Comparison of ENCODE assay signal across 1 cellular context in genomic region chr5:147403659-147404640, GRCh38.
TF ChIP-seq lines count a peak whose summit lies in the region.

No MANE protein-coding gene starts in this region.

TF ChIP-seq in GM23338, 12 proteins besides CTCF, POLR2A, EP300 and RAD21 (continued from another document):
- no peak for TF ChIP-seq ZNF462 (CRISPR knock-in tag; IDR thresholded peaks at IDR 0.05)
- TF ChIP-seq EZH2phosphoT487 (IDR thresholded peaks at IDR 0.05; ENCODE audit: unreplicated experiment), result no peak
- TF ChIP-seq ZNF331 (CRISPR knock-in tag; IDR thresholded peaks at IDR 0.05; ENCODE audit: low read depth), result no peak
- no peak for TF ChIP-seq NANOG (IDR thresholded peaks at IDR 0.05; ENCODE audit: borderline replicate concordance)
- no peak for TF ChIP-seq CREB1 (CRISPR knock-in tag; IDR thresholded peaks at IDR 0.05; ENCODE audit: low read depth)
- no peak for TF ChIP-seq STAT1 (IDR thresholded peaks at IDR 0.05; ENCODE audit: unreplicated experiment)
- TF ChIP-seq EZH2 (IDR thresholded peaks at IDR 0.05; ENCODE audit: low read depth, unreplicated experiment), result no peak
- no peak for TF ChIP-seq ZNF114 (CRISPR knock-in tag; IDR thresholded peaks at IDR 0.05)
- TF ChIP-seq, protein P1, sequence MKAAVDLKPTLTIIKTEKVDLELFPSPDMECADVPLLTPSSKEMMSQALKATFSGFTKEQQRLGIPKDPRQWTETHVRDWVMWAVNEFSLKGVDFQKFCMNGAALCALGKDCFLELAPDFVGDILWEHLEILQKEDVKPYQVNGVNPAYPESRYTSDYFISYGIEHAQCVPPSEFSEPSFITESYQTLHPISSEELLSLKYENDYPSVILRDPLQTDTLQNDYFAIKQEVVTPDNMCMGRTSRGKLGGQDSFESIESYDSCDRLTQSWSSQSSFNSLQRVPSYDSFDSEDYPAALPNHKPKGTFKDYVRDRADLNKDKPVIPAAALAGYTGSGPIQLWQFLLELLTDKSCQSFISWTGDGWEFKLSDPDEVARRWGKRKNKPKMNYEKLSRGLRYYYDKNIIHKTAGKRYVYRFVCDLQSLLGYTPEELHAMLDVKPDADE (IDR thresholded peaks at IDR 0.05), result no peak
- no peak for TF ChIP-seq JUNB (IDR thresholded peaks at IDR 0.05; ENCODE audit: unreplicated experiment)
TF ChIP-seq in GM23338: peak in this region for 0.
